ENCODE assay signal across 15 cellular contexts in genomic region chr11:13448876-13449275, GRCh38. TPM values are rescaled to one million over a fixed set of nuclear protein-coding genes. Genes with fewer than 3 reads are reported as not detected.
A peak's percentile ranks its signal among the peaks of the same experiment; 100 is the strongest.
DNase-seq lines count a peak whose midpoint lies in the region; TF ChIP-seq lines count a peak whose summit lies in the region.
"Had no signal": no experiment of that assay in that cellular context is flagged by ENCODE, and none has a peak within 500 bp of the region (broad histone marks: within the 10 kb centered on the region; RNA-seq: fewer than 3 reads in every experiment).

No MANE protein-coding gene starts in this region.

- H3K9ac ChIP-seq in BLaER1 treated with 17β-estradiol and CSF1 and Interleukin-3, amounts not matched to agents 10 nM and 100 nM = no peak overlapping the region
- no peak overlapping the region for H3K9ac ChIP-seq in colonic mucosa (ENCODE audit: low read depth in 2 of 2, low read length in 2 of 2)

- peaks cover 20% of the 10 kb centered on the region for H3K4me1 Mint-ChIP-seq in endothelial cell (ENCODE audit: unreplicated experiment)

- intact Hi-C loops in colonic mucosa (cut with DNase I) = no loop called here

- DNase-seq in NOMO-1 treated with DMSO at 0.1 percent for 48 hours (lab: John Stamatoyannopoulos, UW; ENCODE audit: unreplicated experiment) (peak; percentile 65), endothelial cell (ENCODE audit: low spot score) (no peak), lung microvascular endothelial cell (ENCODE audit: low read depth in 2 of 2) (peak; percentile 17 to 60), HT-29 (ENCODE audit: low spot score) (no peak), colonic mucosa (no peak), OCI-M2 (lab: John Stamatoyannopoulos, UW; ENCODE audit: unreplicated experiment) (no peak), GM10266 (ENCODE audit: extremely low spot score) (no peak)
- DNase-seq: activated CD4-positive, alpha-beta T cell treated with anti-CD3 and anti-CD28 coated beads for 4 hours; activated gamma-delta T cell; hippocampal formation; NCI-H345; SJCRH30; spleen had no signal

- H3K9me3 ChIP-seq in BLaER1 treated with 17β-estradiol and CSF1 and Interleukin-3, amounts not matched to agents 10 nM and 100 nM (replicated peaks in 1 of 11) = peaks cover 22 to 43% (median 36%) of the 10 kb centered on the region in 11 experiments; a peak in 21 of 22 replicates
- no peaks in the 10 kb centered on the region for H3K9me3 ChIP-seq in colonic mucosa
- H3K9me3 ChIP-seq: SJCRH30 had no signal

- peak overlapping the region; percentile 32 to 61 (median 58); a peak in 18 of 22 replicates for H3K4me2 ChIP-seq in BLaER1 treated with 17β-estradiol and CSF1 and Interleukin-3, amounts not matched to agents 10 nM and 100 nM

- peak overlapping the region in 9 of 11 experiments; percentile 21 to 63 (median 44); a peak in 16 of 22 replicates for H3K27ac ChIP-seq in BLaER1 treated with 17β-estradiol and CSF1 and Interleukin-3, amounts not matched to agents 10 nM and 100 nM
- no peak overlapping the region for H3K27ac ChIP-seq in colonic mucosa
- H3K27ac ChIP-seq: SJCRH30 had no signal

- H3K27me3 Mint-ChIP-seq in endothelial cell (ENCODE audit: unreplicated experiment) = no peaks in the 10 kb centered on the region

- no peaks in the 10 kb centered on the region for H3K36me3 Mint-ChIP-seq in endothelial cell (ENCODE audit: low read depth, unreplicated experiment)

- no peaks in the 10 kb centered on the region for H3K27me3 ChIP-seq in BLaER1 treated with 17β-estradiol and CSF1 and Interleukin-3, amounts not matched to agents 10 nM and 100 nM
- H3K27me3 ChIP-seq in colonic mucosa = no peaks in the 10 kb centered on the region
- H3K27me3 ChIP-seq: SJCRH30, spleen had no signal

- H3K4me3 ChIP-seq in BLaER1 treated with 17β-estradiol and CSF1 and Interleukin-3, amounts not matched to agents 10 nM and 100 nM = no peak overlapping the region; a peak in 1 of 20 replicates
- no peak overlapping the region for H3K4me3 ChIP-seq in colonic mucosa
- H3K4me3 ChIP-seq: SJCRH30, spleen had no signal

- TF ChIP-seq CTCF in endothelial cell (IDR thresholded peaks at IDR 0.05; ENCODE audit: unreplicated experiment) (no peak), colonic mucosa (IDR thresholded peaks at IDR 0.05) (no peak), GM10266 (IDR thresholded peaks at IDR 0.05; ENCODE audit: control insufficient read depth, insufficient read depth, low read depth, missing control alignments) (no peak)

- H3K4me3 Mint-ChIP-seq in endothelial cell (ENCODE audit: unreplicated experiment) = no peak overlapping the region

- peaks cover 0 to 42% (median 29%) of the 10 kb centered on the region in 11 experiments; a peak in 18 of 22 replicates for H3K36me3 ChIP-seq in BLaER1 treated with 17β-estradiol and CSF1 and Interleukin-3, amounts not matched to agents 10 nM and 100 nM
- no peaks in the 10 kb centered on the region for H3K36me3 ChIP-seq in colonic mucosa
- H3K36me3 ChIP-seq: SJCRH30 had no signal

- peaks cover 6 to 21% (median 16%) of the 10 kb centered on the region in 10 experiments; a peak in 17 of 20 replicates for H3K4me1 ChIP-seq in BLaER1 treated with 17β-estradiol and CSF1 and Interleukin-3, amounts not matched to agents 10 nM and 100 nM
- peaks cover 5% of the 10 kb centered on the region for H3K4me1 ChIP-seq in colonic mucosa
- H3K4me1 ChIP-seq: SJCRH30 had no signal

- peak overlapping the region; percentile 44 for H3K27ac Mint-ChIP-seq in endothelial cell (ENCODE audit: unreplicated experiment)

- H3K9me3 Mint-ChIP-seq in endothelial cell (ENCODE audit: unreplicated experiment) = no peaks in the 10 kb centered on the region

- peaks cover 0 to 70% (median 11%) of the 10 kb centered on the region in 11 experiments; a peak in 9 of 22 replicates for H4K20me1 ChIP-seq in BLaER1 treated with 17β-estradiol and CSF1 and Interleukin-3, amounts not matched to agents 10 nM and 100 nM

RNA-seq across cellular contexts. Expression of gene BTBD10, which starts 14.1 kb away (rescaled TPM):
- 82.2 TPM for total RNA-seq in endothelial cell (ENCODE audit: unreplicated experiment)
- 80.2 and 98.0 TPM in 2 replicates for total RNA-seq in lung microvascular endothelial cell
- 26.0 and 29.8 TPM in 2 replicates for total RNA-seq in HT-29 (2014; rRNA removed; shearing (Covaris generic))
- 10 to 100 TPM; 31.8 to 34.5 TPM for total RNA-seq in colonic mucosa

RNA-seq across cellular contexts. Expression of gene PTH, which starts 46.9 kb away (rescaled TPM):
- total RNA-seq in endothelial cell (ENCODE audit: unreplicated experiment) = not detected
- not detected in 2 replicates for total RNA-seq in lung microvascular endothelial cell
- not detected in 2 replicates for total RNA-seq in HT-29 (2014; rRNA removed; shearing (Covaris generic))
- total RNA-seq in colonic mucosa = not detected
- total RNA-seq: myocyte, SJCRH30, spleen had no signal

Comparison
In these comparisons a context has a peak if more than half of its experiments do, and no peak if none do; other contexts are left out.
1. DNase-seq: peak in NOMO-1 treated with DMSO at 0.1 percent for 48 hours (single experiment) and lung microvascular endothelial cell (2 of 2); none in endothelial cell (single experiment), HT-29 (single experiment), colonic mucosa (single experiment), OCI-M2 (single experiment) and GM10266 (single experiment).